Comparison of ENCODE assay signal across 25 cellular contexts in genomic region chr10:16316733-16317132, GRCh38.
DNase-seq lines count a peak whose midpoint lies in the region; ATAC-seq and TF ChIP-seq lines count a peak whose summit lies in the region.
"Had no signal": no experiment of that assay in that cellular context is flagged by ENCODE, and none has a peak within 500 bp of the region (broad histone marks: within the 10 kb centered on the region; RNA-seq: fewer than 3 reads in every experiment).

No MANE protein-coding gene starts in this region.

- no peaks in the 10 kb centered on the region for H3K9me3 ChIP-seq in WERI-Rb-1 (ENCODE audit: severe bottlenecking)
- no peaks in the 10 kb centered on the region for H3K9me3 ChIP-seq in esophagus muscularis mucosa
- no peaks in the 10 kb centered on the region for H3K9me3 ChIP-seq in MG63
- H3K9me3 ChIP-seq: BE2C, BLaER1 had no signal

- no peak for TF ChIP-seq EP300 in esophagus muscularis mucosa (IDR thresholded peaks at IDR 0.05)

- H3K4me1 ChIP-seq in esophagus muscularis mucosa: no peaks in the 10 kb centered on the region
- H3K4me1 ChIP-seq: BE2C, BLaER1 had no signal

- H3K36me3 ChIP-seq in WERI-Rb-1 (no peaks in the 10 kb centered on the region), esophagus muscularis mucosa (no peaks in the 10 kb centered on the region), MG63 (no peaks in the 10 kb centered on the region)
- H3K36me3 ChIP-seq: BE2C, BLaER1 had no signal

- WGBS in esophagus muscularis mucosa: 82% methylated on average over 3 of the region's 3 CpGs

- TF ChIP-seq CTCF in WERI-Rb-1 (IDR thresholded peaks at IDR 0.05; ENCODE audit: low read depth, low read length) (no peak), esophagus muscularis mucosa (IDR thresholded peaks at IDR 0.05) (no peak)

- H3K27me3 ChIP-seq in WERI-Rb-1 (ENCODE audit: insufficient read depth, low read depth, severe bottlenecking) (no peaks in the 10 kb centered on the region), esophagus muscularis mucosa (no peaks in the 10 kb centered on the region), MG63 (no peaks in the 10 kb centered on the region)
- H3K27me3 ChIP-seq: BE2C, BLaER1 had no signal

- no peak for DNase-seq in WERI-Rb-1
- peak; percentile 60 for DNase-seq in esophagus muscularis mucosa (ENCODE audit: extremely low spot score)
- no peak for DNase-seq in MV-4-11 (lab: John Stamatoyannopoulos, UW)
- no peak for DNase-seq in MG63
- DNase-seq in activated CD8-positive, alpha-beta T cell treated with anti-CD3 and anti-CD28 coated beads, Interleukin-2, amount 10 ng/mL, durations not matched to agents 7 days and 5 days: no peak
- DNase-seq: 8988T; ACHN; BE2C; C1 segment of cervical spinal cord; CD4-positive, alpha-beta memory T cell; CD4-positive, CD25-positive, alpha-beta regulatory T cell; CD8-positive, alpha-beta memory T cell; COR-L47; DMS 273 treated with DMSO at 0.1 percent for 48 hours; DMS153; DMS53; DMS79; DND-41; EL; GDM1 had no signal

- peak overlapping the region; percentile 14; the same call in 1 of the 2 replicates for H3K4me3 ChIP-seq in WERI-Rb-1 (ENCODE audit: low read depth, low read length)
- H3K4me3 ChIP-seq in esophagus muscularis mucosa: no peak overlapping the region
- H3K4me3 ChIP-seq in MG63: no peak overlapping the region
- H3K4me3 ChIP-seq: BLaER1 had no signal

- H3K9me3 Mint-ChIP-seq in activated CD8-positive, alpha-beta T cell treated with anti-CD3 and anti-CD28 coated beads, Interleukin-2, amount 10 ng/mL, durations not matched to agents 7 days and 5 days (ENCODE audit: insufficient read depth): no peaks in the 10 kb centered on the region
- H3K9me3 Mint-ChIP-seq: CD4-positive, alpha-beta memory T cell; CD8-positive, alpha-beta memory T cell had no signal

- CTCF ChIA-PET in activated CD8-positive, alpha-beta T cell treated with anti-CD3 and anti-CD28 coated beads, Interleukin-2, amount 10 ng/mL, durations not matched to agents 7 days and 5 days (lab: Charles Lee): no interaction called here

- ATAC-seq in GM19025 (IDR thresholded peaks at IDR 0.05; ENCODE audit: low read depth, unreplicated experiment) (peak; percentile 64), HG02798 (IDR thresholded peaks at IDR 0.05; ENCODE audit: poor library complexity, unreplicated experiment) (peak; percentile 60), GM21529 (IDR thresholded peaks at IDR 0.05; ENCODE audit: unreplicated experiment) (no peak)
- no peak for ATAC-seq in activated CD8-positive, alpha-beta T cell treated with anti-CD3 and anti-CD28 coated beads, Interleukin-2, amount 10 ng/mL, durations not matched to agents 7 days and 5 days

- intact Hi-C loops in esophagus muscularis mucosa (cut with DNase I): no loop called here

- H3K4me1 Mint-ChIP-seq in activated CD8-positive, alpha-beta T cell treated with anti-CD3 and anti-CD28 coated beads, Interleukin-2, amount 10 ng/mL, durations not matched to agents 7 days and 5 days (ENCODE audit: low read depth): no peaks in the 10 kb centered on the region
- H3K4me1 Mint-ChIP-seq: CD14-positive monocyte; CD4-positive, alpha-beta memory T cell; CD4-positive, CD25-positive, alpha-beta regulatory T cell; CD8-positive, alpha-beta memory T cell had no signal

- H3K27ac ChIP-seq in WERI-Rb-1: no peak overlapping the region
- H3K27ac ChIP-seq in esophagus muscularis mucosa (replicated peaks in 1 of 4): no peak overlapping the region
- H3K27ac ChIP-seq: BLaER1 had no signal

- H3K4me3 Mint-ChIP-seq in activated CD8-positive, alpha-beta T cell treated with anti-CD3 and anti-CD28 coated beads, Interleukin-2, amount 10 ng/mL, durations not matched to agents 7 days and 5 days: no peak overlapping the region
- H3K4me3 Mint-ChIP-seq: CD14-positive monocyte; CD4-positive, alpha-beta memory T cell; CD4-positive, CD25-positive, alpha-beta regulatory T cell; CD8-positive, alpha-beta memory T cell had no signal

- no peak for TF ChIP-seq POLR2A in esophagus muscularis mucosa (IDR thresholded peaks at IDR 0.05; ENCODE audit: low read depth)

- no peak overlapping the region for H3K27ac Mint-ChIP-seq in activated CD8-positive, alpha-beta T cell treated with anti-CD3 and anti-CD28 coated beads, Interleukin-2, amount 10 ng/mL, durations not matched to agents 7 days and 5 days
- H3K27ac Mint-ChIP-seq: CD14-positive monocyte; CD4-positive, alpha-beta memory T cell; CD4-positive, CD25-positive, alpha-beta regulatory T cell; CD8-positive, alpha-beta memory T cell had no signal

- no peaks in the 10 kb centered on the region for H3K27me3 Mint-ChIP-seq in activated CD8-positive, alpha-beta T cell treated with anti-CD3 and anti-CD28 coated beads, Interleukin-2, amount 10 ng/mL, durations not matched to agents 7 days and 5 days (ENCODE audit: low read depth)
- H3K27me3 Mint-ChIP-seq: CD4-positive, CD25-positive, alpha-beta regulatory T cell had no signal

- H3K36me3 Mint-ChIP-seq in activated CD8-positive, alpha-beta T cell treated with anti-CD3 and anti-CD28 coated beads, Interleukin-2, amount 10 ng/mL, durations not matched to agents 7 days and 5 days (ENCODE audit: low read depth): no peaks in the 10 kb centered on the region
- H3K36me3 Mint-ChIP-seq: CD14-positive monocyte; CD4-positive, alpha-beta memory T cell; CD4-positive, CD25-positive, alpha-beta regulatory T cell; CD8-positive, alpha-beta memory T cell had no signal

- POLR2A ChIA-PET in activated CD8-positive, alpha-beta T cell treated with anti-CD3 and anti-CD28 coated beads, Interleukin-2, amount 10 ng/mL, durations not matched to agents 7 days and 5 days (lab: Charles Lee): no interaction called here

Comparison
In these comparisons a context has a peak if more than half of its experiments do, and no peak if none do; other contexts are left out.
1. ATAC-seq: peak in GM19025 (single experiment) and HG02798 (single experiment); none in GM21529 (single experiment) and activated CD8-positive, alpha-beta T cell treated with anti-CD3 and anti-CD28 coated beads, Interleukin-2, amount 10 ng/mL, durations not matched to agents 7 days and 5 days (single experiment).